ENCODE assay signal across 27 cellular contexts in the genomic region with DNA sequence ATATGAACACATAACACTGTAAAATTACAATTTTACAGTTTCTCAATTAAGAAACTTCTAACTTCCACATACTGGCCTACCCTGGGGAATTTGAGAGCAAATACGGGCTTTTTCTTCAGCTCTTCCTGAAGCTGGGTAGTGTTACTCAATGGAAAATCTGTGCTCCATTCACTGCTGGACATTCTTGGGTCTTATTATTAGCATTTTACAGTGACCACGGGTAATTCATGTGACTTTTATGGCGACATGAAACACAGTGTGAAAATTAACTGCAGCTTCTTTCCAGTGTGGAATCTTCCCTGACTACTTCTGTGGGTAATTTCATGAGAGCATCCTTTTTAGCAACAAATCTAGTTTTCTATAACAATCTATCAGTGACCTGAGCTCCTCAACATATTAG.
"Had no signal": no experiment of that assay in that cellular context is flagged by ENCODE, and none has a peak within 500 bp of the region (broad histone marks: within the 10 kb centered on the region; RNA-seq: fewer than 3 reads in every experiment).

No MANE protein-coding gene starts in this region.

- H3K9me3 ChIP-seq: ascending aorta, colonic mucosa had no signal

- H3K27ac ChIP-seq: ascending aorta, breast epithelium, cardiac muscle cell, colonic mucosa, epithelial cell of prostate, esophagus squamous epithelium, heart left ventricle had no signal

- H3K4me1 ChIP-seq: ascending aorta, breast epithelium, colonic mucosa, esophagus squamous epithelium, heart left ventricle had no signal

- H3K4me3 ChIP-seq: ascending aorta, breast epithelium, cardiac muscle cell, colonic mucosa, esophagus squamous epithelium, heart left ventricle had no signal

- DNase-seq: activated CD4-positive, alpha-beta memory T cell treated with anti-CD3 and anti-CD28 coated beads, Interleukin-2, amount 10 ng/mL, durations not matched to agents 7 days and 5 days; activated CD4-positive, alpha-beta T cell treated with anti-CD3 and anti-CD28 coated beads for 36 hours; activated CD4-positive, alpha-beta T cell treated with anti-CD3 and anti-CD28 coated beads, Interleukin-2, amount 10 ng/mL, durations not matched to agents 7 days and 5 days; activated CD4-positive, alpha-beta T cell treated with anti-CD3 and anti-CD28 coated beads, Interleukin-2, amount 50 U/mL, for 4 hours; activated CD4-positive, CD25-positive, alpha-beta regulatory T cell; activated CD4-positive, CD25-positive, alpha-beta regulatory T cell treated with anti-CD3 and anti-CD28 coated beads, Interleukin-2, amount 50 U/mL, for 72 hours; activated CD8-positive, alpha-beta memory T cell treated with anti-CD3 and anti-CD28 coated beads, Interleukin-2, amount 50 U/mL, for 48 hours; activated gamma-delta T cell; activated naive CD4-positive, alpha-beta T cell; activated naive CD4-positive, alpha-beta T cell treated with anti-CD3 and anti-CD28 coated beads, Interleukin-2, amount 10 ng/mL, durations not matched to agents 7 days and 5 days; activated naive CD8-positive, alpha-beta T cell treated with anti-CD3 and anti-CD28 coated beads, Interleukin-2, amount 10 ng/mL, durations not matched to agents 7 days and 5 days; activated T-cell treated with anti-CD3 and anti-CD28 coated beads for 4 hours; activated T-cell treated with anti-CD3 and anti-CD28 coated beads, Interleukin-2, amount 50 U/mL, for 24 hours; activated T-cell treated with anti-CD3 and anti-CD28 coated beads, Interleukin-2, amount 50 U/mL, for 72 hours; central memory CD4-positive, alpha-beta T cell; cerebellar nuclear complex; colonic mucosa; effector CD8-positive, alpha-beta T cell; esophagus squamous epithelium; glutamatergic neuron; heart left ventricle; T-helper 2 cell had no signal

- H3K27me3 ChIP-seq: ascending aorta, breast epithelium, cardiac muscle cell, colonic mucosa, esophagus squamous epithelium, heart left ventricle had no signal

- H3K36me3 ChIP-seq: ascending aorta, breast epithelium, cardiac muscle cell, colonic mucosa, esophagus squamous epithelium, heart left ventricle had no signal

- ATAC-seq: activated CD4-positive, alpha-beta T cell treated with anti-CD3 and anti-CD28 coated beads for 36 hours; activated naive CD4-positive, alpha-beta T cell treated with anti-CD3 and anti-CD28 coated beads, Interleukin-2, amount 50 U/mL, for 72 hours; activated T-cell treated with anti-CD3 and anti-CD28 coated beads, Interleukin-2, amount 50 U/mL, for 72 hours; heart left ventricle had no signal
